15 cellular contexts compared by ENCODE assay signal in the genomic region with DNA sequence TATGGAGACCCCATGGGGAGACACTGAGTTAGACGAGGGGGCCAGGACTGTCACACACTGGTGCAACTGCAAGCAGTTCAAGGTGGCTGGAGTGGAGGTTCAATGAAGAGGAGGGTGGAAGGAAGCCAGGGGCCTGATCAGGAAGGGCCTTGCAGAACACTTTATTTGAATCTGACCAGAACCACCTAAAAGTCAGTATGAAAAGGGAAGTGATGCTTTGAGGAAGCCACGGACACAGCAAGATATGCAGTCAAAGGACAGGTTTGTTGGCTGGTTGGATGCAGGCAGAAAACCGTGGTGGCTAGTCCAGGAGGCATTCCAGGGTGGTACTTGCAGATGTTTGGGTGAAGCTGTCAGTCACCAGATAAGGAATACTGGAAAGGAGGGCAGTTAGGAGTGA. TPM values are rescaled to one million over a fixed set of nuclear protein-coding genes. Genes with fewer than 3 reads are reported as not detected.
DNase-seq lines count a peak whose midpoint lies in the region; ATAC-seq and TF ChIP-seq lines count a peak whose summit lies in the region.
"Had no signal": no experiment of that assay in that cellular context is flagged by ENCODE, and none has a peak within 500 bp of the region (broad histone marks: within the 10 kb centered on the region; RNA-seq: fewer than 3 reads in every experiment).

No MANE protein-coding gene starts in this region.

- H3K4me3 ChIP-seq in SK-N-SH (ENCODE audit: low read depth in 2 of 2, low read length in 1 of 2) = no peak overlapping the region
- H3K4me3 ChIP-seq: A549, mucosa of descending colon had no signal

- TF ChIP-seq EP300 in SK-N-SH (IDR thresholded peaks at IDR 0.05; ENCODE audit: borderline replicate concordance in 1 of 2, low read depth in 1 of 2, low read length in 1 of 2) = no peak

- no peaks in the 10 kb centered on the region for H4K20me1 ChIP-seq in SK-N-SH (ENCODE audit: insufficient read depth)

- no peak overlapping the region for H3K4me2 ChIP-seq in SK-N-SH
- H3K4me2 ChIP-seq: A549 had no signal

- no peak overlapping the region for H3K9ac ChIP-seq in SK-N-SH

- no peaks in the 10 kb centered on the region for H3K9me2 ChIP-seq in SK-N-SH

- 37% methylated on average over 3 of the region's 3 CpGs for WGBS in SK-N-SH (ENCODE audit: low lambda C conversion rate)

- H3K36me3 ChIP-seq in SK-N-SH (replicated peaks in 1 of 2; ENCODE audit: control insufficient read depth in 1 of 2, insufficient read depth in 2 of 2, low read length in 1 of 2) = no peaks in the 10 kb centered on the region

- H3K4me1 ChIP-seq in SK-N-SH (ENCODE audit: control insufficient read depth in 1 of 2, insufficient read depth in 2 of 2, low read depth in 1 of 2, low read length in 1 of 2) = peaks cover 0 to 5% of the 10 kb centered on the region in 2 experiments; a peak in 1 of 4 replicates
- H3K4me1 ChIP-seq: A549, foreskin keratinocyte had no signal

- TF ChIP-seq CTCF in SK-N-SH (IDR thresholded peaks at IDR 0.05) (no peak), GM10248 (IDR thresholded peaks at IDR 0.05; ENCODE audit: control extremely low read depth, extremely low read depth, low read depth, missing control alignments) (no peak)

- TF ChIP-seq RAD21 in SK-N-SH (IDR thresholded peaks at IDR 0.05; ENCODE audit: low read length) = no peak

- no peaks in the 10 kb centered on the region; the same call in 1 of the 2 replicates for H3K27me3 ChIP-seq in SK-N-SH (ENCODE audit: insufficient read depth)
- H3K27me3 ChIP-seq: foreskin keratinocyte had no signal

- POLR2A ChIA-PET in SK-N-SH (lab: Yijun Ruan, JAX) = no interaction called here
- POLR2A ChIA-PET in GM10248 (lab: Yijun Ruan, JAX) = no interaction called here

- H3K79me2 ChIP-seq in SK-N-SH (ENCODE audit: insufficient read depth) = no peaks in the 10 kb centered on the region

- ATAC-seq in GM21390 (IDR thresholded peaks at IDR 0.05; ENCODE audit: unreplicated experiment) = peak; percentile 80
- peak; percentile 56 for ATAC-seq in HG03354 (IDR thresholded peaks at IDR 0.05; ENCODE audit: poor library complexity, severe bottlenecking, unreplicated experiment)
- ATAC-seq in GM18870 (IDR thresholded peaks at IDR 0.05; ENCODE audit: unreplicated experiment) = no peak
- ATAC-seq: A549, foreskin keratinocyte, mucosa of descending colon had no signal

- no peak overlapping the region for H3K27ac ChIP-seq in SK-N-SH (ENCODE audit: low read depth in 2 of 2, low read length in 1 of 2)
- H3K27ac ChIP-seq: A549, foreskin keratinocyte had no signal

- no peaks in the 10 kb centered on the region for H3F3A ChIP-seq in SK-N-SH (replicated peaks; ENCODE audit: insufficient read depth)

- no peaks in the 10 kb centered on the region for H3K9me3 ChIP-seq in SK-N-SH
- H3K9me3 ChIP-seq: mucosa of descending colon had no signal

- DNase-seq in CD1c-positive myeloid dendritic cell (ENCODE audit: extremely low spot score) = peak; percentile 53
- peak; percentile 49 for DNase-seq in SKM-1 (lab: John Stamatoyannopoulos, UW; ENCODE audit: unreplicated experiment)
- no peak for DNase-seq in EL
- DNase-seq in SK-N-SH = no peak
- DNase-seq in GM10248 (ENCODE audit: extremely low spot score) = no peak
- DNase-seq: activated CD4-positive, alpha-beta memory T cell treated with anti-CD3 and anti-CD28 coated beads, Interleukin-2, amount 10 ng/mL, durations not matched to agents 7 days and 5 days; effector memory CD4-positive, alpha-beta T cell; foreskin keratinocyte; immature natural killer cell; mucosa of descending colon; stimulated activated CD4-positive, alpha-beta T cell treated with anti-CD3 and anti-CD28 coated beads, Interleukin-2, amount 100 ng/mL, for 24 hours had no signal

- H2AFZ ChIP-seq in SK-N-SH (ENCODE audit: low read depth) = no peak overlapping the region

- CTCF ChIA-PET in SK-N-SH (lab: Yijun Ruan, JAX) (interaction anchor here (1.1 to 1.9 kb wide), 2 partner anchors 13 to 44 kb away, joined by 3 to 5 read pairs; no protein-coding TSS in a partner anchor), GM10248 (lab: Yijun Ruan, JAX) (no interaction called here)

TF ChIP-seq in SK-N-SH, 30 proteins besides CTCF, POLR2A, EP300 and RAD21 (continues in another document):
- TF ChIP-seq ELF1 (IDR thresholded peaks at IDR 0.05) (no peak), TCF12 (IDR thresholded peaks at IDR 0.05) (no peak), JUND (IDR thresholded peaks at IDR 0.05) (no peak), RFX5 (IDR thresholded peaks at IDR 0.05; ENCODE audit: low read length) (no peak), CHD2 (IDR thresholded peaks at IDR 0.05; ENCODE audit: low read length, partially characterized antibody) (no peak), NRF1 (IDR thresholded peaks at IDR 0.05; ENCODE audit: low read depth, low read length) (no peak), RCOR1 (IDR thresholded peaks at IDR 0.05; ENCODE audit: low read length) (no peak), FOXJ3 (CRISPR knock-in tag; IDR thresholded peaks at IDR 0.05) (no peak), NFIC (IDR thresholded peaks at IDR 0.05; ENCODE audit: borderline replicate concordance) (no peak), SIN3A (IDR thresholded peaks at IDR 0.05; ENCODE audit: borderline replicate concordance, low read depth, low read length) (no peak), FOSL2 (IDR thresholded peaks at IDR 0.05; ENCODE audit: borderline replicate concordance, low read depth) (no peak)
- TF ChIP-seq, protein P1, sequence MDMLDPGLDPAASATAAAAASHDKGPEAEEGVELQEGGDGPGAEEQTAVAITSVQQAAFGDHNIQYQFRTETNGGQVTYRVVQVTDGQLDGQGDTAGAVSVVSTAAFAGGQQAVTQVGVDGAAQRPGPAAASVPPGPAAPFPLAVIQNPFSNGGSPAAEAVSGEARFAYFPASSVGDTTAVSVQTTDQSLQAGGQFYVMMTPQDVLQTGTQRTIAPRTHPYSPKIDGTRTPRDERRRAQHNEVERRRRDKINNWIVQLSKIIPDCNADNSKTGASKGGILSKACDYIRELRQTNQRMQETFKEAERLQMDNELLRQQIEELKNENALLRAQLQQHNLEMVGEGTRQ (IDR thresholded peaks at IDR 0.05; ENCODE audit: borderline replicate concordance, low read depth, low read length) = no peak
- TF ChIP-seq, protein P2, sequence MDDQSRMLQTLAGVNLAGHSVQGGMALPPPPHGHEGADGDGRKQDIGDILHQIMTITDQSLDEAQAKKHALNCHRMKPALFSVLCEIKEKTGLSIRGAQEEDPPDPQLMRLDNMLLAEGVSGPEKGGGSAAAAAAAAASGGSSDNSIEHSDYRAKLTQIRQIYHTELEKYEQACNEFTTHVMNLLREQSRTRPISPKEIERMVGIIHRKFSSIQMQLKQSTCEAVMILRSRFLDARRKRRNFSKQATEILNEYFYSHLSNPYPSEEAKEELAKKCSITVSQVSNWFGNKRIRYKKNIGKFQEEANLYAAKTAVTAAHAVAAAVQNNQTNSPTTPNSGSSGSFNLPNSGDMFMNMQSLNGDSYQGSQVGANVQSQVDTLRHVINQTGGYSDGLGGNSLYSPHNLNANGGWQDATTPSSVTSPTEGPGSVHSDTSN (IDR thresholded peaks at IDR 0.05) = no peak
- TF ChIP-seq, protein P3, sequence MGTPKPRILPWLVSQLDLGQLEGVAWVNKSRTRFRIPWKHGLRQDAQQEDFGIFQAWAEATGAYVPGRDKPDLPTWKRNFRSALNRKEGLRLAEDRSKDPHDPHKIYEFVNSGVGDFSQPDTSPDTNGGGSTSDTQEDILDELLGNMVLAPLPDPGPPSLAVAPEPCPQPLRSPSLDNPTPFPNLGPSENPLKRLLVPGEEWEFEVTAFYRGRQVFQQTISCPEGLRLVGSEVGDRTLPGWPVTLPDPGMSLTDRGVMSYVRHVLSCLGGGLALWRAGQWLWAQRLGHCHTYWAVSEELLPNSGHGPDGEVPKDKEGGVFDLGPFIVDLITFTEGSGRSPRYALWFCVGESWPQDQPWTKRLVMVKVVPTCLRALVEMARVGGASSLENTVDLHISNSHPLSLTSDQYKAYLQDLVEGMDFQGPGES (IDR thresholded peaks at IDR 0.05; ENCODE audit: low read depth, low read length) = no peak
- TF ChIP-seq, protein P4, sequence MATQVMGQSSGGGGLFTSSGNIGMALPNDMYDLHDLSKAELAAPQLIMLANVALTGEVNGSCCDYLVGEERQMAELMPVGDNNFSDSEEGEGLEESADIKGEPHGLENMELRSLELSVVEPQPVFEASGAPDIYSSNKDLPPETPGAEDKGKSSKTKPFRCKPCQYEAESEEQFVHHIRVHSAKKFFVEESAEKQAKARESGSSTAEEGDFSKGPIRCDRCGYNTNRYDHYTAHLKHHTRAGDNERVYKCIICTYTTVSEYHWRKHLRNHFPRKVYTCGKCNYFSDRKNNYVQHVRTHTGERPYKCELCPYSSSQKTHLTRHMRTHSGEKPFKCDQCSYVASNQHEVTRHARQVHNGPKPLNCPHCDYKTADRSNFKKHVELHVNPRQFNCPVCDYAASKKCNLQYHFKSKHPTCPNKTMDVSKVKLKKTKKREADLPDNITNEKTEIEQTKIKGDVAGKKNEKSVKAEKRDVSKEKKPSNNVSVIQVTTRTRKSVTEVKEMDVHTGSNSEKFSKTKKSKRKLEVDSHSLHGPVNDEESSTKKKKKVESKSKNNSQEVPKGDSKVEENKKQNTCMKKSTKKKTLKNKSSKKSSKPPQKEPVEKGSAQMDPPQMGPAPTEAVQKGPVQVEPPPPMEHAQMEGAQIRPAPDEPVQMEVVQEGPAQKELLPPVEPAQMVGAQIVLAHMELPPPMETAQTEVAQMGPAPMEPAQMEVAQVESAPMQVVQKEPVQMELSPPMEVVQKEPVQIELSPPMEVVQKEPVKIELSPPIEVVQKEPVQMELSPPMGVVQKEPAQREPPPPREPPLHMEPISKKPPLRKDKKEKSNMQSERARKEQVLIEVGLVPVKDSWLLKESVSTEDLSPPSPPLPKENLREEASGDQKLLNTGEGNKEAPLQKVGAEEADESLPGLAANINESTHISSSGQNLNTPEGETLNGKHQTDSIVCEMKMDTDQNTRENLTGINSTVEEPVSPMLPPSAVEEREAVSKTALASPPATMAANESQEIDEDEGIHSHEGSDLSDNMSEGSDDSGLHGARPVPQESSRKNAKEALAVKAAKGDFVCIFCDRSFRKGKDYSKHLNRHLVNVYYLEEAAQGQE (IDR thresholded peaks at IDR 0.05; ENCODE audit: low read depth, low read length) = no peak

RNA-seq across cellular contexts. Expression of a gene that starts 3.5 kb away (rescaled TPM):
- polyA plus RNA-seq in SK-N-SH (2012; rRNA removed) = 0.03 TPM in 1 of 2 replicates, not detected in the other
- 0.03 TPM in 1 of 2 replicates, not detected in the other for polyA plus RNA-seq in SK-N-SH (2012; cell fraction: cytosol; rRNA removed)
- 0.04 TPM in 1 of 2 replicates, not detected in the other for polyA plus RNA-seq in SK-N-SH (2012; cell fraction: nucleus; rRNA removed)
- polyA plus RNA-seq: A549, foreskin keratinocyte had no signal

Comparison
In these comparisons a context has a peak if more than half of its experiments do, and no peak if none do; other contexts are left out.
1. DNase-seq: peak in CD1c-positive myeloid dendritic cell (single experiment) and SKM-1 (single experiment); none in EL (single experiment), SK-N-SH (single experiment) and GM10248 (single experiment).